Comparison of ENCODE assay signal across 1 cellular context in genomic region chr6:159997498-159998101, GRCh38.
TF ChIP-seq lines count a peak whose summit lies in the region.

No MANE protein-coding gene starts in this region.

TF ChIP-seq in HepG2, 621 proteins besides CTCF, POLR2A, EP300 and RAD21 (continued from another document and continues in another):
- no peak for TF ChIP-seq ZNF605 (CRISPR knock-in tag; IDR thresholded peaks at IDR 0.05)
- no peak for TF ChIP-seq ZNF839 (CRISPR knock-in tag; IDR thresholded peaks at IDR 0.05; ENCODE audit: borderline replicate concordance)
- TF ChIP-seq PRDM15 (CRISPR knock-in tag; IDR thresholded peaks at IDR 0.05): peak; percentile 68; the same call in 1 of the 2 replicates
- no peak for TF ChIP-seq GLMP (CRISPR knock-in tag; IDR thresholded peaks at IDR 0.05; ENCODE audit: borderline replicate concordance)
- no peak for TF ChIP-seq CBX5 (CRISPR knock-in tag; IDR thresholded peaks at IDR 0.05; ENCODE audit: borderline replicate concordance)
- 0 out of 2 replicates have a peak, but pooled peaks have one; percentile 10 for TF ChIP-seq CEBPB (IDR thresholded peaks at IDR 0.05; ENCODE audit: borderline replicate concordance, low read depth, low read length)
- TF ChIP-seq PAXIP1 (CRISPR knock-in tag; conservative IDR thresholded peaks at IDR 0.05): peak; percentile 43
- TF ChIP-seq NCOA2 (CRISPR knock-in tag; IDR thresholded peaks at IDR 0.05): peak; percentile 36; the same call in 1 of the 2 replicates
- TF ChIP-seq RAD51 (IDR thresholded peaks at IDR 0.05; ENCODE audit: borderline replicate concordance): no peak
- TF ChIP-seq BHLHE40 (IDR thresholded peaks at IDR 0.05; ENCODE audit: low read length): no peak
- no peak for TF ChIP-seq ZNF563 (CRISPR knock-in tag; IDR thresholded peaks at IDR 0.05)
- no peak for TF ChIP-seq GATAD2A (CRISPR knock-in tag; IDR thresholded peaks at IDR 0.05)
- TF ChIP-seq SNAPC4 (CRISPR knock-in tag; IDR thresholded peaks at IDR 0.05): no peak
- TF ChIP-seq ZNF589 (CRISPR knock-in tag; conservative IDR thresholded peaks at IDR 0.05): no peak
- no peak for TF ChIP-seq TAF15 (IDR thresholded peaks at IDR 0.05; ENCODE audit: low read depth, low read length, poor library complexity, severe bottlenecking)
- no peak for TF ChIP-seq ZEB1 (IDR thresholded peaks at IDR 0.05; ENCODE audit: insufficient replicate concordance, low read depth)
- TF ChIP-seq ATF1 (CRISPR knock-in tag; IDR thresholded peaks at IDR 0.05): 0 out of 2 replicates have a peak, but pooled peaks have one; percentile 33
- no peak for TF ChIP-seq SPEN (CRISPR knock-in tag; IDR thresholded peaks at IDR 0.05; ENCODE audit: low read depth)
- no peak for TF ChIP-seq ZNF333 (CRISPR knock-in tag; IDR thresholded peaks at IDR 0.05; ENCODE audit: borderline replicate concordance)
- no peak for TF ChIP-seq MTF2 (CRISPR knock-in tag; IDR thresholded peaks at IDR 0.05; ENCODE audit: borderline replicate concordance)
- no peak for TF ChIP-seq ZNF207 (IDR thresholded peaks at IDR 0.05; ENCODE audit: borderline replicate concordance)
- TF ChIP-seq ZMYM4 (CRISPR knock-in tag; IDR thresholded peaks at IDR 0.05): 0 out of 2 replicates have a peak, but pooled peaks have one; percentile 25
- no peak for TF ChIP-seq FOXA1 (IDR thresholded peaks at IDR 0.05)
- 0 out of 2 replicates have a peak, but pooled peaks have one; percentile 34 for TF ChIP-seq FOXA1 (CRISPR knock-in tag; IDR thresholded peaks at IDR 0.05)
- no peak for TF ChIP-seq IRF2 (CRISPR knock-in tag; IDR thresholded peaks at IDR 0.05)
- TF ChIP-seq PHF21A (CRISPR knock-in tag; IDR thresholded peaks at IDR 0.05): peak; percentile 31; the same call in 1 of the 2 replicates
- TF ChIP-seq ZNF276 (CRISPR knock-in tag; IDR thresholded peaks at IDR 0.05; ENCODE audit: low read depth): no peak
- no peak for TF ChIP-seq SRSF9 (IDR thresholded peaks at IDR 0.05; ENCODE audit: borderline replicate concordance, insufficient read depth, low read depth, low read length, poor library complexity, severe bottlenecking)
- no peak for TF ChIP-seq GLI4 (CRISPR knock-in tag; IDR thresholded peaks at IDR 0.05; ENCODE audit: borderline replicate concordance)
- peak; percentile 37; the same call in 1 of the 2 replicates for TF ChIP-seq ARID4A (CRISPR knock-in tag; IDR thresholded peaks at IDR 0.05; ENCODE audit: borderline replicate concordance)
- no peak for TF ChIP-seq ZBTB26 (CRISPR knock-in tag; IDR thresholded peaks at IDR 0.05; ENCODE audit: borderline replicate concordance)
- TF ChIP-seq ARID3A (IDR thresholded peaks at IDR 0.05; ENCODE audit: low read depth, low read length): no peak
- TF ChIP-seq ZNF337 (CRISPR knock-in tag; IDR thresholded peaks at IDR 0.05; ENCODE audit: borderline replicate concordance, low read depth): no peak
- TF ChIP-seq ZNF720 (CRISPR knock-in tag; IDR thresholded peaks at IDR 0.05): no peak
